In the genomic region with DNA sequence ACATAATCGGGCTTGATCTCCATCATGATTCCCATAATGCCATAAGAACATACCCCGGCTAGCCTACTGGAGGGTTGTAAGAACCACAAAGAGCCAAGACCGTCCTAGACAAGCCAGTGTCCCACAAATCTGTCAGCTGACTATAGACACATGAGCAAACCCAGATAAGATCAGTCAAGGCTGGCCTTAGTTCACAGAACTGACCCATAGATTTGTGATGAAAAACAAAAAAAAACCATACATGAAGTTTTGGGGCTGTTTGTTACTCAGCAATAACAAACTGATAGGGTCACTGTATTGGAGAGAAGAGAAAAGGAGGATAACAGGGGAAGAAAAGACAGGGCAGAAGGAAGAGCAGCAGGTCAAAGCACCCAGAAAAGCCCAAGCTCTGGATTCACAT, we compare ENCODE assay signal across 11 cellular contexts.
"Had no signal": no experiment of that assay in that cellular context is flagged by ENCODE, and none has a peak within 500 bp of the region (broad histone marks: within the 10 kb centered on the region; RNA-seq: fewer than 3 reads in every experiment).

No MANE protein-coding gene starts in this region.

- H3K4me2 ChIP-seq: GM23338 had no signal

- ATAC-seq: GM23338, HCT116 had no signal

- DNase-seq: GM23248, GOT3, H7, H9, HCEC 1CT, HFFc6 had no signal

- H3K27ac ChIP-seq: GM23248 had no signal

- H3K4me1 ChIP-seq: HAP-1 had no signal

- H3K9ac ChIP-seq: GM23248 had no signal

- FAIRE-seq: H1, H54 had no signal

- H3K9me3 ChIP-seq: HAP-1 had no signal

- H2AFZ ChIP-seq: GM23248, GM23338 had no signal

- H3K4me3 ChIP-seq: GM23248, GM23338, HAP-1 had no signal

- H3K36me3 ChIP-seq: HAP-1 had no signal
